Comparison of ENCODE assay signal across 1 cellular context in genomic region chr2:159936471-159936870, GRCh38.
TF ChIP-seq lines count a peak whose summit lies in the region.

No MANE protein-coding gene starts in this region.

TF ChIP-seq in GM23338, 12 proteins besides CTCF, POLR2A, EP300 and RAD21:
- TF ChIP-seq, protein P1, sequence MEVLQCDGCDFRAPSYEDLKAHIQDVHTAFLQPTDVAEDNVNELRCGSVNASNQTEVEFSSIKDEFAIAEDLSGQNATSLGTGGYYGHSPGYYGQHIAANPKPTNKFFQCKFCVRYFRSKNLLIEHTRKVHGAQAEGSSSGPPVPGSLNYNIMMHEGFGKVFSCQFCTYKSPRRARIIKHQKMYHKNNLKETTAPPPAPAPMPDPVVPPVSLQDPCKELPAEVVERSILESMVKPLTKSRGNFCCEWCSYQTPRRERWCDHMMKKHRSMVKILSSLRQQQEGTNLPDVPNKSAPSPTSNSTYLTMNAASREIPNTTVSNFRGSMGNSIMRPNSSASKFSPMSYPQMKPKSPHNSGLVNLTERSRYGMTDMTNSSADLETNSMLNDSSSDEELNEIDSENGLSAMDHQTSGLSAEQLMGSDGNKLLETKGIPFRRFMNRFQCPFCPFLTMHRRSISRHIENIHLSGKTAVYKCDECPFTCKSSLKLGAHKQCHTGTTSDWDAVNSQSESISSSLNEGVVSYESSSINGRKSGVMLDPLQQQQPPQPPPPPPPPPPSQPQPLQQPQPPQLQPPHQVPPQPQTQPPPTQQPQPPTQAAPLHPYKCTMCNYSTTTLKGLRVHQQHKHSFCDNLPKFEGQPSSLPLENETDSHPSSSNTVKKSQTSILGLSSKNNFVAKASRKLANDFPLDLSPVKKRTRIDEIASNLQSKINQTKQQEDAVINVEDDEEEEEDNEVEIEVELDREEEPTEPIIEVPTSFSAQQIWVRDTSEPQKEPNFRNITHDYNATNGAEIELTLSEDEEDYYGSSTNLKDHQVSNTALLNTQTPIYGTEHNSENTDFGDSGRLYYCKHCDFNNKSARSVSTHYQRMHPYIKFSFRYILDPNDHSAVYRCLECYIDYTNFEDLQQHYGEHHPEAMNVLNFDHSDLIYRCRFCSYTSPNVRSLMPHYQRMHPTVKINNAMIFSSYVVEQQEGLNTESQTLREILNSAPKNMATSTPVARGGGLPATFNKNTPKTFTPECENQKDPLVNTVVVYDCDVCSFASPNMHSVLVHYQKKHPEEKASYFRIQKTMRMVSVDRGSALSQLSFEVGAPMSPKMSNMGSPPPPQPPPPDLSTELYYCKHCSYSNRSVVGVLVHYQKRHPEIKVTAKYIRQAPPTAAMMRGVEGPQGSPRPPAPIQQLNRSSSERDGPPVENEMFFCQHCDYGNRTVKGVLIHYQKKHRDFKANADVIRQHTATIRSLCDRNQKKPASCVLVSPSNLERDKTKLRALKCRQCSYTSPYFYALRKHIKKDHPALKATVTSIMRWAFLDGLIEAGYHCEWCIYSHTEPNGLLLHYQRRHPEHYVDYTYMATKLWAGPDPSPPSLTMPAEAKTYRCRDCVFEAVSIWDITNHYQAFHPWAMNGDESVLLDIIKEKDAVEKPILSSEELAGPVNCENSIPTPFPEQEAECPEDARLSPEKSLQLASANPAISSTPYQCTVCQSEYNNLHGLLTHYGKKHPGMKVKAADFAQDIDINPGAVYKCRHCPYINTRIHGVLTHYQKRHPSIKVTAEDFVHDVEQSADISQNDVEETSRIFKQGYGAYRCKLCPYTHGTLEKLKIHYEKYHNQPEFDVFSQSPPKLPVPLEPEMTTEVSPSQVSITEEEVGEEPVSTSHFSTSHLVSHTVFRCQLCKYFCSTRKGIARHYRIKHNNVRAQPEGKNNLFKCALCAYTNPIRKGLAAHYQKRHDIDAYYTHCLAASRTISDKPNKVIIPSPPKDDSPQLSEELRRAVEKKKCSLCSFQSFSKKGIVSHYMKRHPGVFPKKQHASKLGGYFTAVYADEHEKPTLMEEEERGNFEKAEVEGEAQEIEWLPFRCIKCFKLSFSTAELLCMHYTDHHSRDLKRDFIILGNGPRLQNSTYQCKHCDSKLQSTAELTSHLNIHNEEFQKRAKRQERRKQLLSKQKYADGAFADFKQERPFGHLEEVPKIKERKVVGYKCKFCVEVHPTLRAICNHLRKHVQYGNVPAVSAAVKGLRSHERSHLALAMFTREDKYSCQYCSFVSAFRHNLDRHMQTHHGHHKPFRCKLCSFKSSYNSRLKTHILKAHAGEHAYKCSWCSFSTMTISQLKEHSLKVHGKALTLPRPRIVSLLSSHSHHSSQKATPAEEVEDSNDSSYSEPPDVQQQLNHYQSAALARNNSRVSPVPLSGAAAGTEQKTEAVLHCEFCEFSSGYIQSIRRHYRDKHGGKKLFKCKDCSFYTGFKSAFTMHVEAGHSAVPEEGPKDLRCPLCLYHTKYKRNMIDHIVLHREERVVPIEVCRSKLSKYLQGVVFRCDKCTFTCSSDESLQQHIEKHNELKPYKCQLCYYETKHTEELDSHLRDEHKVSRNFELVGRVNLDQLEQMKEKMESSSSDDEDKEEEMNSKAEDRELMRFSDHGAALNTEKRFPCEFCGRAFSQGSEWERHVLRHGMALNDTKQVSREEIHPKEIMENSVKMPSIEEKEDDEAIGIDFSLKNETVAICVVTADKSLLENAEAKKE (CRISPR knock-in tag; IDR thresholded peaks at IDR 0.05): no peak
- TF ChIP-seq EZH2phosphoT487 (IDR thresholded peaks at IDR 0.05; ENCODE audit: unreplicated experiment): no peak
- TF ChIP-seq STAT1 (IDR thresholded peaks at IDR 0.05; ENCODE audit: unreplicated experiment): no peak
- TF ChIP-seq POLR2AphosphoS5 (IDR thresholded peaks at IDR 0.05; ENCODE audit: low read depth): no peak
- no peak for TF ChIP-seq NANOG (IDR thresholded peaks at IDR 0.05; ENCODE audit: borderline replicate concordance)
- no peak for TF ChIP-seq ZNF114 (CRISPR knock-in tag; IDR thresholded peaks at IDR 0.05)
- TF ChIP-seq JUNB (IDR thresholded peaks at IDR 0.05; ENCODE audit: unreplicated experiment): no peak
- no peak for TF ChIP-seq CREB1 (CRISPR knock-in tag; IDR thresholded peaks at IDR 0.05; ENCODE audit: low read depth)
- TF ChIP-seq EZH2 (IDR thresholded peaks at IDR 0.05; ENCODE audit: low read depth, unreplicated experiment): no peak
- no peak for TF ChIP-seq ZNF331 (CRISPR knock-in tag; IDR thresholded peaks at IDR 0.05; ENCODE audit: low read depth)
- no peak for TF ChIP-seq ETS1 (IDR thresholded peaks at IDR 0.05)
- TF ChIP-seq, protein P2, sequence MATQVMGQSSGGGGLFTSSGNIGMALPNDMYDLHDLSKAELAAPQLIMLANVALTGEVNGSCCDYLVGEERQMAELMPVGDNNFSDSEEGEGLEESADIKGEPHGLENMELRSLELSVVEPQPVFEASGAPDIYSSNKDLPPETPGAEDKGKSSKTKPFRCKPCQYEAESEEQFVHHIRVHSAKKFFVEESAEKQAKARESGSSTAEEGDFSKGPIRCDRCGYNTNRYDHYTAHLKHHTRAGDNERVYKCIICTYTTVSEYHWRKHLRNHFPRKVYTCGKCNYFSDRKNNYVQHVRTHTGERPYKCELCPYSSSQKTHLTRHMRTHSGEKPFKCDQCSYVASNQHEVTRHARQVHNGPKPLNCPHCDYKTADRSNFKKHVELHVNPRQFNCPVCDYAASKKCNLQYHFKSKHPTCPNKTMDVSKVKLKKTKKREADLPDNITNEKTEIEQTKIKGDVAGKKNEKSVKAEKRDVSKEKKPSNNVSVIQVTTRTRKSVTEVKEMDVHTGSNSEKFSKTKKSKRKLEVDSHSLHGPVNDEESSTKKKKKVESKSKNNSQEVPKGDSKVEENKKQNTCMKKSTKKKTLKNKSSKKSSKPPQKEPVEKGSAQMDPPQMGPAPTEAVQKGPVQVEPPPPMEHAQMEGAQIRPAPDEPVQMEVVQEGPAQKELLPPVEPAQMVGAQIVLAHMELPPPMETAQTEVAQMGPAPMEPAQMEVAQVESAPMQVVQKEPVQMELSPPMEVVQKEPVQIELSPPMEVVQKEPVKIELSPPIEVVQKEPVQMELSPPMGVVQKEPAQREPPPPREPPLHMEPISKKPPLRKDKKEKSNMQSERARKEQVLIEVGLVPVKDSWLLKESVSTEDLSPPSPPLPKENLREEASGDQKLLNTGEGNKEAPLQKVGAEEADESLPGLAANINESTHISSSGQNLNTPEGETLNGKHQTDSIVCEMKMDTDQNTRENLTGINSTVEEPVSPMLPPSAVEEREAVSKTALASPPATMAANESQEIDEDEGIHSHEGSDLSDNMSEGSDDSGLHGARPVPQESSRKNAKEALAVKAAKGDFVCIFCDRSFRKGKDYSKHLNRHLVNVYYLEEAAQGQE (IDR thresholded peaks at IDR 0.05; ENCODE audit: unreplicated experiment): no peak
TF ChIP-seq in GM23338: peak in this region for 0.
